In genomic region chr4:11720292-11720691, GRCh38 we compare ENCODE assay signal across 8 cellular contexts.
DNase-seq lines count a peak whose midpoint lies in the region; ATAC-seq and TF ChIP-seq lines count a peak whose summit lies in the region.

No MANE protein-coding gene starts in this region.

- ATAC-seq in gastroesophageal sphincter (no peak), HG03175 (IDR thresholded peaks at IDR 0.05; ENCODE audit: unreplicated experiment) (no peak), GM19328 (IDR thresholded peaks at IDR 0.05; ENCODE audit: unreplicated experiment) (no peak)

- TF ChIP-seq EP300 in gastroesophageal sphincter (IDR thresholded peaks at IDR 0.05) (no peak), stomach (IDR thresholded peaks at IDR 0.05) (no peak)

- DNase-seq in Caco-2 (peak in 1 of 2 experiments; percentile 13), H7 (peak; percentile 41), RKO (ENCODE audit: low spot score) (peak; percentile 2), stomach (no peak)
- DNase-seq in activated T-helper 2 cell treated with anti-CD3 and anti-CD28 coated beads, Interferon-gamma antibody, Interleukin-2, Interleukin-4, amounts not matched to agents 10 μg/mL and 5 μg/mL and 100 μg/mL, durations not matched to agents 14 hours and 24 hours and 36 hours (ENCODE audit: low spot score) = no peak

- intact Hi-C loops in Caco-2 (cut with micrococcal nuclease; ENCODE audit: unreplicated experiment) = loop anchor here (1.0 kb wide), 1 partner anchor 1138 kb away; no protein-coding TSS in a partner anchor
- intact Hi-C loops in stomach (cut with DNase I; ENCODE audit: low total_unique reads) = no loop called here
- intact Hi-C loops in activated T-helper 2 cell treated with anti-CD3 and anti-CD28 coated beads, Interferon-gamma antibody, Interleukin-2, Interleukin-4, amounts not matched to agents 10 μg/mL and 5 μg/mL and 100 μg/mL, durations not matched to agents 14 hours and 24 hours and 36 hours (cut with micrococcal nuclease) = loop anchor here (5.0 kb wide), 1 partner anchor 1138 kb away; no protein-coding TSS in a partner anchor

- POLR2A ChIA-PET in Caco-2 (lab: Charles Lee) = no interaction called here

- peak; percentile 61 to 75 for TF ChIP-seq CTCF in Caco-2 (IDR thresholded peaks at IDR 0.05; ENCODE audit: insufficient read depth in 1 of 2, low read depth in 1 of 2, low read length in 1 of 2, severe bottlenecking in 1 of 2, unreplicated experiment in 1 of 2)
- peak in 3 of 4 experiments; percentile 57 to 70 (median 59) for TF ChIP-seq CTCF in gastroesophageal sphincter (IDR thresholded peaks at IDR 0.05)
- TF ChIP-seq CTCF in stomach (IDR thresholded peaks at IDR 0.05) = peak in 5 of 7 experiments; percentile 52 to 69 (median 63)

- H3K4me1 ChIP-seq in Caco-2 (no peaks in the 10 kb centered on the region), gastroesophageal sphincter (no peaks in the 10 kb centered on the region), stomach (peaks cover 0 to 5% (median 0%) of the 10 kb centered on the region in 4 donors)

- CTCF ChIA-PET in Caco-2 (lab: Charles Lee) = no interaction called here

- H3K4me3 Mint-ChIP-seq in Caco-2 (ENCODE audit: unreplicated experiment) = no peak overlapping the region
- H3K4me3 Mint-ChIP-seq in activated T-helper 2 cell treated with anti-CD3 and anti-CD28 coated beads, Interferon-gamma antibody, Interleukin-2, Interleukin-4, amounts not matched to agents 10 μg/mL and 5 μg/mL and 100 μg/mL, durations not matched to agents 14 hours and 24 hours and 36 hours (ENCODE audit: low read depth) = no peak overlapping the region

- WGBS in gastroesophageal sphincter (ENCODE audit: low coverage in 1 of 2), 2 donors = 0 to 7% methylated on average over 1 of the region's 1 CpG
- 0 to 12% (median 7%) methylated on average over 1 of the region's 1 CpG for WGBS in stomach, 5 donors

- H3K9me3 ChIP-seq in Caco-2 (no peaks in the 10 kb centered on the region), gastroesophageal sphincter (no peaks in the 10 kb centered on the region), stomach (no peaks in the 10 kb centered on the region)

- H3K27me3 ChIP-seq in Caco-2 (replicated peaks; ENCODE audit: control insufficient read depth, insufficient read depth, low read length) (no peaks in the 10 kb centered on the region), H7 (ENCODE audit: control insufficient read depth, insufficient read depth, low read length) (no peaks in the 10 kb centered on the region), gastroesophageal sphincter (no peaks in the 10 kb centered on the region), stomach (no peaks in the 10 kb centered on the region)

- H3K4me3 ChIP-seq in Caco-2 (ENCODE audit: low read depth, low read length) = no peak overlapping the region
- H3K4me3 ChIP-seq in H7 (ENCODE audit: insufficient read depth, low read depth, low read length) = no peak overlapping the region
- H3K4me3 ChIP-seq in gastroesophageal sphincter = no peak overlapping the region
- no peak overlapping the region for H3K4me3 ChIP-seq in stomach

- H3K36me3 ChIP-seq in Caco-2 (ENCODE audit: control insufficient read depth, insufficient read depth, low read length) = no peaks in the 10 kb centered on the region
- no peaks in the 10 kb centered on the region for H3K36me3 ChIP-seq in H7 (replicated peaks; ENCODE audit: control insufficient read depth, insufficient read depth, low read length)
- H3K36me3 ChIP-seq in gastroesophageal sphincter = no peaks in the 10 kb centered on the region
- H3K36me3 ChIP-seq in stomach = no peaks in the 10 kb centered on the region

- no peaks in the 10 kb centered on the region for H3K4me1 Mint-ChIP-seq in Caco-2 (ENCODE audit: low read depth, unreplicated experiment)
- H3K4me1 Mint-ChIP-seq in activated T-helper 2 cell treated with anti-CD3 and anti-CD28 coated beads, Interferon-gamma antibody, Interleukin-2, Interleukin-4, amounts not matched to agents 10 μg/mL and 5 μg/mL and 100 μg/mL, durations not matched to agents 14 hours and 24 hours and 36 hours (ENCODE audit: low read depth) = no peaks in the 10 kb centered on the region

- BruUV-seq in Caco-2 (replicated peaks; lab: Mats Ljungman, UMichigan) = no TSS peak

- no peak for TF ChIP-seq POLR2A in gastroesophageal sphincter (IDR thresholded peaks at IDR 0.05)
- no peak for TF ChIP-seq POLR2A in stomach (IDR thresholded peaks at IDR 0.05)

- no peaks in the 10 kb centered on the region for H3K27me3 Mint-ChIP-seq in Caco-2 (ENCODE audit: insufficient read depth, unreplicated experiment)
- H3K27me3 Mint-ChIP-seq in activated T-helper 2 cell treated with anti-CD3 and anti-CD28 coated beads, Interferon-gamma antibody, Interleukin-2, Interleukin-4, amounts not matched to agents 10 μg/mL and 5 μg/mL and 100 μg/mL, durations not matched to agents 14 hours and 24 hours and 36 hours (ENCODE audit: low read depth) = no peaks in the 10 kb centered on the region

- H3K9me3 Mint-ChIP-seq in Caco-2 (ENCODE audit: unreplicated experiment) = no peaks in the 10 kb centered on the region
- no peaks in the 10 kb centered on the region for H3K9me3 Mint-ChIP-seq in activated T-helper 2 cell treated with anti-CD3 and anti-CD28 coated beads, Interferon-gamma antibody, Interleukin-2, Interleukin-4, amounts not matched to agents 10 μg/mL and 5 μg/mL and 100 μg/mL, durations not matched to agents 14 hours and 24 hours and 36 hours

- H3K27ac ChIP-seq in gastroesophageal sphincter (no peak overlapping the region), stomach (no peak overlapping the region)

- no peaks in the 10 kb centered on the region for H3K36me3 Mint-ChIP-seq in Caco-2 (ENCODE audit: insufficient read depth, unreplicated experiment)
- H3K36me3 Mint-ChIP-seq in activated T-helper 2 cell treated with anti-CD3 and anti-CD28 coated beads, Interferon-gamma antibody, Interleukin-2, Interleukin-4, amounts not matched to agents 10 μg/mL and 5 μg/mL and 100 μg/mL, durations not matched to agents 14 hours and 24 hours and 36 hours (ENCODE audit: low read depth) = no peaks in the 10 kb centered on the region

- H3K27ac Mint-ChIP-seq in Caco-2 (ENCODE audit: unreplicated experiment) = no peak overlapping the region
- no peak overlapping the region for H3K27ac Mint-ChIP-seq in activated T-helper 2 cell treated with anti-CD3 and anti-CD28 coated beads, Interferon-gamma antibody, Interleukin-2, Interleukin-4, amounts not matched to agents 10 μg/mL and 5 μg/mL and 100 μg/mL, durations not matched to agents 14 hours and 24 hours and 36 hours

Comparison
In these comparisons a context has a peak if more than half of its experiments do, and no peak if none do; other contexts are left out.
1. DNase-seq: peak in H7 (single experiment) and RKO (single experiment); none in stomach (single experiment) and activated T-helper 2 cell treated with anti-CD3 and anti-CD28 coated beads, Interferon-gamma antibody, Interleukin-2, Interleukin-4, amounts not matched to agents 10 μg/mL and 5 μg/mL and 100 μg/mL, durations not matched to agents 14 hours and 24 hours and 36 hours (single experiment).
2. Peak in every context shown above with its lines, with median percentiles within 50 percentile points of each other: CTCF ChIP-seq.